ENCODE assay signal across 1 cellular context in genomic region chr11:46112961-46113617, GRCh38.
TF ChIP-seq lines count a peak whose summit lies in the region.

No MANE protein-coding gene starts in this region.

TF ChIP-seq in WTC11, 78 proteins besides CTCF, POLR2A, EP300 and RAD21 (continued from another document):
- no peak for TF ChIP-seq PRDM15 (CRISPR knock-in tag; IDR thresholded peaks at IDR 0.05)
- TF ChIP-seq ZNF317 (CRISPR knock-in tag; IDR thresholded peaks at IDR 0.05; ENCODE audit: borderline replicate concordance, low read depth), result no peak
- TF ChIP-seq FOXP1 (CRISPR knock-in tag; IDR thresholded peaks at IDR 0.05; ENCODE audit: borderline replicate concordance), result no peak
- no peak for TF ChIP-seq CBFB (CRISPR knock-in tag; IDR thresholded peaks at IDR 0.05; ENCODE audit: low read depth)
- TF ChIP-seq NR2C2 (CRISPR knock-in tag; IDR thresholded peaks at IDR 0.05), result no peak
- no peak for TF ChIP-seq USF1 (CRISPR knock-in tag; IDR thresholded peaks at IDR 0.05)
- no peak for TF ChIP-seq MLX (CRISPR knock-in tag; IDR thresholded peaks at IDR 0.05)
- TF ChIP-seq ZNF263 (CRISPR knock-in tag; IDR thresholded peaks at IDR 0.05; ENCODE audit: low read depth), result no peak
